8 cellular contexts compared by ENCODE assay signal in genomic region chr9:34049630-34050384, GRCh38. TPM values are rescaled to one million over a fixed set of nuclear protein-coding genes. Genes with fewer than 3 reads are reported as not detected.
DNase-seq lines count a peak whose midpoint lies in the region; ATAC-seq, FAIRE-seq and TF ChIP-seq lines count a peak whose summit lies in the region.

No MANE protein-coding gene starts in this region.

- peaks cover 4 to 6% of the 10 kb centered on the region in 2 donors for H3K4me1 ChIP-seq in small intestine (ENCODE audit: control insufficient read depth in 2 of 2, insufficient read depth in 1 of 2, low read depth in 1 of 2, low read length in 1 of 2)

- no peaks in the 10 kb centered on the region for H3K9me3 Mint-ChIP-seq in activated CD8-positive, alpha-beta memory T cell treated with anti-CD3 and anti-CD28 coated beads, Interleukin-2, amount 10 ng/mL, durations not matched to agents 7 days and 5 days (ENCODE audit: low read depth)
- H3K9me3 Mint-ChIP-seq in WTC11: no peaks in the 10 kb centered on the region

- no peak for FAIRE-seq in small intestine (lab: Jason Lieb, UNC)

- peaks cover 55% of the 10 kb centered on the region for H3K4me1 Mint-ChIP-seq in activated CD8-positive, alpha-beta memory T cell treated with anti-CD3 and anti-CD28 coated beads, Interleukin-2, amount 10 ng/mL, durations not matched to agents 7 days and 5 days
- H3K4me1 Mint-ChIP-seq in WTC11: peaks cover 34% of the 10 kb centered on the region

- peak overlapping the region; percentile 91 for H3K4me3 Mint-ChIP-seq in activated CD8-positive, alpha-beta memory T cell treated with anti-CD3 and anti-CD28 coated beads, Interleukin-2, amount 10 ng/mL, durations not matched to agents 7 days and 5 days
- peak overlapping the region; percentile 99 for H3K4me3 Mint-ChIP-seq in WTC11

- POLR2A ChIA-PET in WTC11 (lab: Charles Lee): interaction anchor here (0.8 to 2.8 kb wide), 3 partner anchors 23 to 328 kb away, joined by 3 to 15 read pairs (median 8); partner anchors contain the start of gene UBAP1

- no peak for ATAC-seq in activated CD8-positive, alpha-beta memory T cell treated with anti-CD3 and anti-CD28 coated beads, Interleukin-2, amount 10 ng/mL, durations not matched to agents 7 days and 5 days
- ATAC-seq in WTC11 (no peak), GM18870 (IDR thresholded peaks at IDR 0.05; ENCODE audit: unreplicated experiment) (no peak), GM21717 (IDR thresholded peaks at IDR 0.05; ENCODE audit: unreplicated experiment) (no peak), GM18858 (IDR thresholded peaks at IDR 0.05; ENCODE audit: unreplicated experiment) (no peak)

- H3K27me3 ChIP-seq in small intestine (ENCODE audit: control insufficient read depth in 2 of 2, insufficient read depth in 2 of 2, low read length in 2 of 2): no peaks in the 10 kb centered on the region

- DNase-seq in activated CD8-positive, alpha-beta memory T cell treated with anti-CD3 and anti-CD28 coated beads, Interleukin-2, amount 10 ng/mL, durations not matched to agents 7 days and 5 days: peak; percentile 44
- DNase-seq in activated CD8-positive, alpha-beta memory T cell treated with anti-CD3 and anti-CD28 coated beads for 24 hours: no peak
- DNase-seq in WTC11 (ENCODE audit: low spot score) (peak; percentile 26), globus pallidus (ENCODE audit: low spot score) (peak; percentile 13), small intestine (no peak)

- CTCF ChIA-PET in activated CD8-positive, alpha-beta memory T cell treated with anti-CD3 and anti-CD28 coated beads, Interleukin-2, amount 10 ng/mL, durations not matched to agents 7 days and 5 days (lab: Charles Lee): interaction anchor here (0.8 to 2.8 kb wide), 3 partner anchors 23 to 236 kb away, joined by 3 to 14 read pairs (median 3); no protein-coding TSS in a partner anchor
- CTCF ChIA-PET in WTC11 (lab: Charles Lee): interaction anchor here (0.6 to 1.0 kb wide), 2 partner anchors 24 to 31 kb away, joined by 4 to 5 read pairs; no protein-coding TSS in a partner anchor

- no peaks in the 10 kb centered on the region for H3K9me3 ChIP-seq in small intestine (ENCODE audit: control insufficient read depth, low read depth)

- no peaks in the 10 kb centered on the region for H3K36me3 ChIP-seq in small intestine (ENCODE audit: control insufficient read depth in 2 of 2, insufficient read depth in 2 of 2, low read length in 2 of 2)

- H3K27ac ChIP-seq in small intestine (ENCODE audit: low read depth in 1 of 2, low read length in 1 of 2): peak overlapping the region in 1 of 2 donors; percentile 97

- peak overlapping the region; percentile 76 to 98 for H3K4me3 ChIP-seq in small intestine (ENCODE audit: low read depth in 1 of 2, low read length in 2 of 2)

- H3K27me3 Mint-ChIP-seq in activated CD8-positive, alpha-beta memory T cell treated with anti-CD3 and anti-CD28 coated beads, Interleukin-2, amount 10 ng/mL, durations not matched to agents 7 days and 5 days: no peaks in the 10 kb centered on the region
- H3K27me3 Mint-ChIP-seq in WTC11 (ENCODE audit: low read depth): no peaks in the 10 kb centered on the region; the same call in 1 of the 2 replicates

- peak overlapping the region; percentile 98 for H3K27ac Mint-ChIP-seq in activated CD8-positive, alpha-beta memory T cell treated with anti-CD3 and anti-CD28 coated beads, Interleukin-2, amount 10 ng/mL, durations not matched to agents 7 days and 5 days
- H3K27ac Mint-ChIP-seq in WTC11: peak overlapping the region; percentile 100

- H3K36me3 Mint-ChIP-seq in activated CD8-positive, alpha-beta memory T cell treated with anti-CD3 and anti-CD28 coated beads, Interleukin-2, amount 10 ng/mL, durations not matched to agents 7 days and 5 days: peaks cover 6% of the 10 kb centered on the region
- 0 out of 2 replicates have a peak, but pooled peaks cover 2% of the 10 kb centered on the region for H3K36me3 Mint-ChIP-seq in WTC11

- WGBS in small intestine, 3 donors: 16 to 34% (median 22%) methylated on average over 18 of the region's 18 CpGs

- TF ChIP-seq CTCF in WTC11 (IDR thresholded peaks at IDR 0.05): no peak

TF ChIP-seq in WTC11, 78 proteins besides CTCF, POLR2A, EP300 and RAD21:
- TF ChIP-seq KAT7 (CRISPR knock-in tag; IDR thresholded peaks at IDR 0.05; ENCODE audit: borderline replicate concordance): no peak
- TF ChIP-seq, protein P1, sequence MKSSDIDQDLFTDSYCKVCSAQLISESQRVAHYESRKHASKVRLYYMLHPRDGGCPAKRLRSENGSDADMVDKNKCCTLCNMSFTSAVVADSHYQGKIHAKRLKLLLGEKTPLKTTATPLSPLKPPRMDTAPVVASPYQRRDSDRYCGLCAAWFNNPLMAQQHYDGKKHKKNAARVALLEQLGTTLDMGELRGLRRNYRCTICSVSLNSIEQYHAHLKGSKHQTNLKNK (CRISPR knock-in tag; IDR thresholded peaks at IDR 0.05): no peak
- TF ChIP-seq, protein P2, sequence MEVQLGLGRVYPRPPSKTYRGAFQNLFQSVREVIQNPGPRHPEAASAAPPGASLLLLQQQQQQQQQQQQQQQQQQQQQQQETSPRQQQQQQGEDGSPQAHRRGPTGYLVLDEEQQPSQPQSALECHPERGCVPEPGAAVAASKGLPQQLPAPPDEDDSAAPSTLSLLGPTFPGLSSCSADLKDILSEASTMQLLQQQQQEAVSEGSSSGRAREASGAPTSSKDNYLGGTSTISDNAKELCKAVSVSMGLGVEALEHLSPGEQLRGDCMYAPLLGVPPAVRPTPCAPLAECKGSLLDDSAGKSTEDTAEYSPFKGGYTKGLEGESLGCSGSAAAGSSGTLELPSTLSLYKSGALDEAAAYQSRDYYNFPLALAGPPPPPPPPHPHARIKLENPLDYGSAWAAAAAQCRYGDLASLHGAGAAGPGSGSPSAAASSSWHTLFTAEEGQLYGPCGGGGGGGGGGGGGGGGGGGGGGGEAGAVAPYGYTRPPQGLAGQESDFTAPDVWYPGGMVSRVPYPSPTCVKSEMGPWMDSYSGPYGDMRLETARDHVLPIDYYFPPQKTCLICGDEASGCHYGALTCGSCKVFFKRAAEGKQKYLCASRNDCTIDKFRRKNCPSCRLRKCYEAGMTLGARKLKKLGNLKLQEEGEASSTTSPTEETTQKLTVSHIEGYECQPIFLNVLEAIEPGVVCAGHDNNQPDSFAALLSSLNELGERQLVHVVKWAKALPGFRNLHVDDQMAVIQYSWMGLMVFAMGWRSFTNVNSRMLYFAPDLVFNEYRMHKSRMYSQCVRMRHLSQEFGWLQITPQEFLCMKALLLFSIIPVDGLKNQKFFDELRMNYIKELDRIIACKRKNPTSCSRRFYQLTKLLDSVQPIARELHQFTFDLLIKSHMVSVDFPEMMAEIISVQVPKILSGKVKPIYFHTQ (CRISPR knock-in tag; IDR thresholded peaks at IDR 0.05): no peak
- TF ChIP-seq, protein P3, sequence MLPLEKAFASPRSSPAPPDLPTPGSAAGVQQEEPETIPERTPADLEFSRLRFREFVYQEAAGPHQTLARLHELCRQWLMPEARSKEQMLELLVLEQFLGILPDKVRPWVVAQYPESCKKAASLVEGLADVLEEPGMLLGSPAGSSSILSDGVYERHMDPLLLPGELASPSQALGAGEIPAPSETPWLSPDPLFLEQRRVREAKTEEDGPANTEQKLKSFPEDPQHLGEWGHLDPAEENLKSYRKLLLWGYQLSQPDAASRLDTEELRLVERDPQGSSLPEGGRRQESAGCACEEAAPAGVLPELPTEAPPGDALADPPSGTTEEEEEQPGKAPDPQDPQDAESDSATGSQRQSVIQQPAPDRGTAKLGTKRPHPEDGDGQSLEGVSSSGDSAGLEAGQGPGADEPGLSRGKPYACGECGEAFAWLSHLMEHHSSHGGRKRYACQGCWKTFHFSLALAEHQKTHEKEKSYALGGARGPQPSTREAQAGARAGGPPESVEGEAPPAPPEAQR (CRISPR knock-in tag; IDR thresholded peaks at IDR 0.05): no peak
- TF ChIP-seq SOX15 (CRISPR knock-in tag; IDR thresholded peaks at IDR 0.05): no peak
- no peak for TF ChIP-seq RORB (CRISPR knock-in tag; IDR thresholded peaks at IDR 0.05)
- no peak for TF ChIP-seq ERG (CRISPR knock-in tag; IDR thresholded peaks at IDR 0.05)
- no peak for TF ChIP-seq ATF2 (CRISPR knock-in tag; IDR thresholded peaks at IDR 0.05; ENCODE audit: borderline replicate concordance, low read depth)
- no peak for TF ChIP-seq ZNF423 (CRISPR knock-in tag; IDR thresholded peaks at IDR 0.05)
- TF ChIP-seq PREB (CRISPR knock-in tag; IDR thresholded peaks at IDR 0.05; ENCODE audit: borderline replicate concordance): no peak

RNA-seq across cellular contexts. Expression of gene UBAP2, which starts 1.1 kb away (rescaled TPM):
- total RNA-seq in activated CD8-positive, alpha-beta memory T cell treated with anti-CD3 and anti-CD28 coated beads, Interleukin-2, amount 10 ng/mL, durations not matched to agents 7 days and 5 days: 10 to 100 TPM; 50.5 to 60.9 TPM
- total RNA-seq in WTC11 (2021): 55.5 to 63.9 TPM (median 55.6 TPM) in 3 replicates
- polyA plus RNA-seq in small intestine: 10 to 100 TPM in 1 of 3 donors, 1 to 10 TPM in 2; 4.6 to 15.1 (median 7.8) TPM

Comparison
In these comparisons a context has a peak if more than half of its experiments do, and no peak if none do; other contexts are left out.
1. DNase-seq: peak in activated CD8-positive, alpha-beta memory T cell treated with anti-CD3 and anti-CD28 coated beads, Interleukin-2, amount 10 ng/mL, durations not matched to agents 7 days and 5 days (single experiment), WTC11 (single experiment) and globus pallidus (single experiment); none in activated CD8-positive, alpha-beta memory T cell treated with anti-CD3 and anti-CD28 coated beads for 24 hours (single experiment) and small intestine (single experiment).